ENCODE assay signal across 14 cellular contexts in the genomic region with DNA sequence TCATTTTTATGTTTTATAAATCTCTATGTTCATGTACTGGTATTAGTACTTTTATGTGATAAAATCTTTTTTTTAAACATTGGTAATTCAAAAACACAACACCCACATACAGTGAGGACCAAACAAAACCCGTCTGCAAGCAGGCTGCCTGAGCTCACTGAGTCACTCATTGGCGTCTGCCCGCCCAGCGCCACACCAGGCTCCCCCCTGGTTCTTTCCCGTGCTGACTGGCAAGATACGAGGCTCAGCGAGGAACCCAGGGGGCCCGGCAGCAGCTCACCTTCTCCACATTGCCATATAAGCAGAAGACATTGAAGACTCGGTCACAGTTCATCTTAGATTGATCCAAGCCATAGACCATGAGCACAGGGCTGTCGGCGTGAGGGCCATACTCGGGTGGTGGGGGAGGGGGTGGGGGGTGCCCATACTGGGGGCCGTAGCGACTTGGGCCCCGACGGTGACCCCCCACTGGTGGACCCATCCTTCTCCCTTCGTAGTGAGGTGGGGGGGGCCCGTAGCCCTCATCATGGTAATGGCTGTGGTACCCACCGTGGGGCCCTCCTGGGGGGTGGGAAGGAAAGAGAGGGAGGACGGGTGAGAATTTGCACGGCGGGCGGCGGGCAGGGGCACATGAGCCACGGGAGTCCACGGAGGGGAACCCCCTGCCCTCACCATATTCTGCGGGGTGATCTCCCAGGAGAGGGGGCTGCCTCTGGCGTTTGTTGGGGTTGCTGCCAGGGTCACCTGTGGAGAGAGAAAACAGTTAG. TPM values are rescaled to one million over a fixed set of nuclear protein-coding genes. Genes with fewer than 3 reads are reported as not detected.
A peak's percentile ranks its signal among the peaks of the same experiment; 100 is the strongest.
DNase-seq lines count a peak whose midpoint lies in the region; ATAC-seq and TF ChIP-seq lines count a peak whose summit lies in the region.
"Had no signal": no experiment of that assay in that cellular context is flagged by ENCODE, and none has a peak within 500 bp of the region (broad histone marks: within the 10 kb centered on the region; RNA-seq: fewer than 3 reads in every experiment).

No MANE protein-coding gene starts in this region.

- peaks cover 91% of the 10 kb centered on the region for H3K36me3 Mint-ChIP-seq in activated CD4-positive, alpha-beta T cell treated with anti-CD3 and anti-CD28 coated beads, Interleukin-2, amount 10 ng/mL, durations not matched to agents 24 days and 14 days (ENCODE audit: low read depth)
- H3K36me3 Mint-ChIP-seq in endodermal cell (ENCODE audit: low read depth) = peaks cover 90% of the 10 kb centered on the region
- H3K36me3 Mint-ChIP-seq in WTC11 = peaks cover 92% of the 10 kb centered on the region

- CTCF ChIA-PET in RWPE1 (lab: Yijun Ruan, JAX) = interaction anchor here (0.6 to 3.1 kb wide), 3 partner anchors 18 to 106 kb away, joined by 3 to 18 read pairs (median 3); no protein-coding TSS in a partner anchor
- CTCF ChIA-PET in WTC11 (lab: Charles Lee) = no interaction called here

- H3K36me3 ChIP-seq in endodermal cell (ENCODE audit: control insufficient read depth, insufficient read depth, low read length) = peaks cover 96% of the 10 kb centered on the region

- TF ChIP-seq CTCF in RWPE1 (conservative IDR thresholded peaks at IDR 0.05; ENCODE audit: low read depth) (no peak), endodermal cell (conservative IDR thresholded peaks at IDR 0.05) (no peak), WTC11 (IDR thresholded peaks at IDR 0.05) (no peak)

- intact Hi-C loops in activated CD4-positive, alpha-beta T cell treated with anti-CD3 and anti-CD28 coated beads, Interleukin-2, amount 10 ng/mL, durations not matched to agents 24 days and 14 days (cut with micrococcal nuclease) = no loop called here

- no peak for DNase-seq in activated CD4-positive, alpha-beta T cell treated with anti-CD3 and anti-CD28 coated beads, Interleukin-2, amount 10 ng/mL, durations not matched to agents 24 days and 14 days
- DNase-seq in activated CD4-positive, alpha-beta T cell treated with anti-CD3 and anti-CD28 coated beads for 1 hour = no peak
- DNase-seq in RWPE1 (ENCODE audit: low spot score) (no peak), endodermal cell (no peak), cortex of kidney (lab: John Stamatoyannopoulos, UW) (no peak), WTC11 (ENCODE audit: low spot score) (no peak)
- DNase-seq: GF-D8, MM.1S, NCI-H446 had no signal

- POLR2A ChIA-PET in RWPE1 (lab: Yijun Ruan, JAX; ENCODE audit: low non-redundant PET) (interaction anchor here (0.5 to 1.0 kb wide), 3 partner anchors 9 to 107 kb away, joined by 3 to 6 read pairs (median 6); no protein-coding TSS in a partner anchor), WTC11 (lab: Charles Lee) (no interaction called here)

- peak overlapping the region; percentile 77 for H3K27ac Mint-ChIP-seq in activated CD4-positive, alpha-beta T cell treated with anti-CD3 and anti-CD28 coated beads, Interleukin-2, amount 10 ng/mL, durations not matched to agents 24 days and 14 days
- peak overlapping the region; percentile 55 for H3K27ac Mint-ChIP-seq in endodermal cell
- no peak overlapping the region for H3K27ac Mint-ChIP-seq in WTC11

- no peaks in the 10 kb centered on the region for H3K4me1 ChIP-seq in endodermal cell (ENCODE audit: control insufficient read depth, insufficient read depth, low read length)

- no peak overlapping the region for H3K9ac ChIP-seq in endodermal cell (ENCODE audit: extremely low read depth, low read length, poor library complexity, severe bottlenecking)
- H3K9ac ChIP-seq: parathyroid adenoma had no signal

- H3K27me3 Mint-ChIP-seq in activated CD4-positive, alpha-beta T cell treated with anti-CD3 and anti-CD28 coated beads, Interleukin-2, amount 10 ng/mL, durations not matched to agents 24 days and 14 days = no peaks in the 10 kb centered on the region
- no peaks in the 10 kb centered on the region for H3K27me3 Mint-ChIP-seq in endodermal cell (ENCODE audit: insufficient read depth)
- H3K27me3 Mint-ChIP-seq in WTC11 (ENCODE audit: low read depth) = no peaks in the 10 kb centered on the region

- no peaks in the 10 kb centered on the region for H3K27me3 ChIP-seq in endodermal cell (ENCODE audit: control insufficient read depth, insufficient read depth, low read length, poor library complexity, severe bottlenecking)
- H3K27me3 ChIP-seq: SJSA1 had no signal

- peak overlapping the region; percentile 52 for H3K4me3 Mint-ChIP-seq in activated CD4-positive, alpha-beta T cell treated with anti-CD3 and anti-CD28 coated beads, Interleukin-2, amount 10 ng/mL, durations not matched to agents 24 days and 14 days
- H3K4me3 Mint-ChIP-seq in endodermal cell (no peak overlapping the region), WTC11 (no peak overlapping the region)

- no peaks in the 10 kb centered on the region for H3K9me3 ChIP-seq in endodermal cell (ENCODE audit: control insufficient read depth, low read length)
- H3K9me3 ChIP-seq: SJSA1 had no signal

- peak overlapping the region; percentile 91 for H3K27ac ChIP-seq in RWPE1
- H3K27ac ChIP-seq in endodermal cell (ENCODE audit: low read depth, low read length) = no peak overlapping the region
- H3K27ac ChIP-seq in skin epidermis = peak overlapping the region in 17 of 21 experiments; percentile 15 to 86 (median 68)
- H3K27ac ChIP-seq: parathyroid adenoma, SJSA1 had no signal

- peaks cover 53% of the 10 kb centered on the region for H3K4me1 Mint-ChIP-seq in activated CD4-positive, alpha-beta T cell treated with anti-CD3 and anti-CD28 coated beads, Interleukin-2, amount 10 ng/mL, durations not matched to agents 24 days and 14 days
- H3K4me1 Mint-ChIP-seq in endodermal cell = peaks cover 2% of the 10 kb centered on the region
- H3K4me1 Mint-ChIP-seq in WTC11 = no peaks in the 10 kb centered on the region

- no peaks in the 10 kb centered on the region for H3K9me3 Mint-ChIP-seq in activated CD4-positive, alpha-beta T cell treated with anti-CD3 and anti-CD28 coated beads, Interleukin-2, amount 10 ng/mL, durations not matched to agents 24 days and 14 days
- H3K9me3 Mint-ChIP-seq in endodermal cell (no peaks in the 10 kb centered on the region), WTC11 (no peaks in the 10 kb centered on the region)

- 89 to 100% methylated on average over 3 to 26 of the region's 28 CpGs for WGBS in endodermal cell (ENCODE audit: insufficient coverage in 1 of 2, insufficient read length in 1 of 2), 2 experiments

- no peak overlapping the region for H3K4me3 ChIP-seq in endodermal cell (ENCODE audit: low read length)
- no peak overlapping the region for H3K4me3 ChIP-seq in skin epidermis
- H3K4me3 ChIP-seq: SJSA1 had no signal

- ATAC-seq in GM21367 (IDR thresholded peaks at IDR 0.05; ENCODE audit: unreplicated experiment) (no peak), WTC11 (no peak)

TF ChIP-seq in WTC11, 78 proteins besides CTCF, POLR2A, EP300 and RAD21:
- TF ChIP-seq NFE2L1 (CRISPR knock-in tag; IDR thresholded peaks at IDR 0.05) (no peak), NR3C1 (CRISPR knock-in tag; conservative IDR thresholded peaks at IDR 0.05; ENCODE audit: low read depth) (no peak)

RNA-seq across cellular contexts. Expression of gene ECH1, which starts 8.4 kb away (rescaled TPM):
- total RNA-seq in activated CD4-positive, alpha-beta T cell treated with anti-CD3 and anti-CD28 coated beads, Interleukin-2, amount 10 ng/mL, durations not matched to agents 24 days and 14 days = 129 and 130 TPM in 2 replicates
- total RNA-seq in endodermal cell (100 to 1,000 TPM; 114 to 129 TPM), WTC11 (2021) (139 to 162 TPM (median 161 TPM) in 3 replicates)
- 72.3 TPM for polyA plus RNA-seq in endodermal cell (2013, experiment 1 of 2)
- 68.9 TPM for polyA plus RNA-seq in endodermal cell (2013, experiment 2 of 2)

RNA-seq across cellular contexts. Expression of gene HNRNPL, which starts 9.8 kb away (rescaled TPM):
- total RNA-seq in activated CD4-positive, alpha-beta T cell treated with anti-CD3 and anti-CD28 coated beads, Interleukin-2, amount 10 ng/mL, durations not matched to agents 24 days and 14 days = 686 and 695 TPM in 2 replicates
- total RNA-seq in endodermal cell = 100 to 1,000 TPM; 607 to 646 TPM
- 602 TPM for polyA plus RNA-seq in endodermal cell (2013, experiment 1 of 2)
- 584 TPM for polyA plus RNA-seq in endodermal cell (2013, experiment 2 of 2)
- total RNA-seq in WTC11 (2021) = 680 to 779 TPM (median 683 TPM) in 3 replicates

RNA-seq across cellular contexts. Expression of gene LGALS4, which starts 27.3 kb away (rescaled TPM):
- 1.3 and 1.7 TPM in 2 replicates for total RNA-seq in activated CD4-positive, alpha-beta T cell treated with anti-CD3 and anti-CD28 coated beads, Interleukin-2, amount 10 ng/mL, durations not matched to agents 24 days and 14 days
- under 1 TPM; 0.49 to 0.84 TPM for total RNA-seq in endodermal cell
- polyA plus RNA-seq in endodermal cell (2013, experiment 1 of 2) = 0.50 TPM
- polyA plus RNA-seq in endodermal cell (2013, experiment 2 of 2) = 0.29 TPM
- 1.1 to 1.5 TPM (median 1.4 TPM) in 3 replicates for total RNA-seq in WTC11 (2021)
- total RNA-seq: SJSA1 had no signal

RNA-seq across cellular contexts. Expression of gene RINL, which starts 38.1 kb away (rescaled TPM):
- total RNA-seq in activated CD4-positive, alpha-beta T cell treated with anti-CD3 and anti-CD28 coated beads, Interleukin-2, amount 10 ng/mL, durations not matched to agents 24 days and 14 days = 62.7 and 68.9 TPM in 2 replicates
- 1 to 10 TPM; 4.8 to 6.7 TPM for total RNA-seq in endodermal cell
- polyA plus RNA-seq in endodermal cell (2013, experiment 1 of 2) = 1.7 TPM
- polyA plus RNA-seq in endodermal cell (2013, experiment 2 of 2) = 1.9 TPM
- total RNA-seq in WTC11 (2021) = 12.6 to 14.6 TPM (median 14.5 TPM) in 3 replicates

RNA-seq across cellular contexts. Expression of gene LGALS7B, which starts 51.0 kb away (rescaled TPM):
- total RNA-seq in activated CD4-positive, alpha-beta T cell treated with anti-CD3 and anti-CD28 coated beads, Interleukin-2, amount 10 ng/mL, durations not matched to agents 24 days and 14 days = not detected in 2 replicates
- total RNA-seq in endodermal cell (not detected), WTC11 (2021) (1.2 to 3.7 TPM (median 2.7 TPM) in 3 replicates)
- not detected for polyA plus RNA-seq in endodermal cell (2013, experiment 1 of 2)
- polyA plus RNA-seq in endodermal cell (2013, experiment 2 of 2) = not detected
- total RNA-seq: H1, SJSA1 had no signal
